ENCODE assay signal across 24 cellular contexts in genomic region chrX:108025954-108026616, GRCh38. TPM values are rescaled to one million over a fixed set of nuclear protein-coding genes. Genes with fewer than 3 reads are reported as not detected.
DNase-seq lines count a peak whose midpoint lies in the region; ATAC-seq and TF ChIP-seq lines count a peak whose summit lies in the region.
"Had no signal": no experiment of that assay in that cellular context is flagged by ENCODE, and none has a peak within 500 bp of the region (broad histone marks: within the 10 kb centered on the region; RNA-seq: fewer than 3 reads in every experiment).

No MANE protein-coding gene starts in this region.

- H3K4me3 ChIP-seq in mucosa of rectum (ENCODE audit: low read length in 2 of 2): no peak overlapping the region
- no peak overlapping the region for H3K4me3 ChIP-seq in breast epithelium
- H3K4me3 ChIP-seq: coronary artery, heart right ventricle, PC-9, spleen, vagina had no signal

- H3K9me3 ChIP-seq in mucosa of rectum (ENCODE audit: control insufficient read depth in 2 of 2, low read length in 2 of 2): no peaks in the 10 kb centered on the region
- no peaks in the 10 kb centered on the region for H3K9me3 ChIP-seq in breast epithelium
- H3K9me3 ChIP-seq: BE2C, heart right ventricle, neutrophil, spleen, vagina had no signal

- no peak for TF ChIP-seq POLR2A in breast epithelium (IDR thresholded peaks at IDR 0.05)

- H3K9me3 Mint-ChIP-seq in activated CD4-positive, alpha-beta T cell treated with anti-CD3 and anti-CD28 coated beads for 36 hours (ENCODE audit: low read depth): no peaks in the 10 kb centered on the region
- H3K9me3 Mint-ChIP-seq in activated CD4-positive, alpha-beta T cell treated with anti-CD3 and anti-CD28 coated beads, Interleukin-2, amount 10 ng/mL, durations not matched to agents 7 days and 5 days: peaks cover 3% of the 10 kb centered on the region
- H3K9me3 Mint-ChIP-seq in IgD-negative memory B cell: no peaks in the 10 kb centered on the region
- no peaks in the 10 kb centered on the region for H3K9me3 Mint-ChIP-seq in central memory CD8-positive, alpha-beta T cell
- H3K9me3 Mint-ChIP-seq: activated CD4-positive, alpha-beta T cell treated with anti-CD3 and anti-CD28 coated beads, Interleukin-2, amount 10 ng/mL, durations not matched to agents 24 days and 14 days; T-cell had no signal

- no peak overlapping the region for H3K27ac Mint-ChIP-seq in activated CD4-positive, alpha-beta T cell treated with anti-CD3 and anti-CD28 coated beads for 36 hours
- no peak overlapping the region for H3K27ac Mint-ChIP-seq in activated CD4-positive, alpha-beta T cell treated with anti-CD3 and anti-CD28 coated beads, Interleukin-2, amount 10 ng/mL, durations not matched to agents 7 days and 5 days
- H3K27ac Mint-ChIP-seq in IgD-negative memory B cell: peak overlapping the region in 2 of 3 donors; percentile 16 to 21
- no peak overlapping the region for H3K27ac Mint-ChIP-seq in central memory CD8-positive, alpha-beta T cell (ENCODE audit: low read depth)
- H3K27ac Mint-ChIP-seq: activated CD4-positive, alpha-beta T cell treated with anti-CD3 and anti-CD28 coated beads, Interleukin-2, amount 10 ng/mL, durations not matched to agents 24 days and 14 days had no signal

- no peak for TF ChIP-seq CTCF in breast epithelium (IDR thresholded peaks at IDR 0.05)

- H3K27ac ChIP-seq in mucosa of rectum (ENCODE audit: low read depth in 2 of 2, low read length in 2 of 2): peak overlapping the region; percentile 29 to 41
- H3K27ac ChIP-seq in breast epithelium: no peak overlapping the region
- H3K27ac ChIP-seq: coronary artery, heart right ventricle, neutrophil, PC-9, spleen, vagina had no signal

- POLR2A ChIA-PET in activated CD4-positive, alpha-beta T cell treated with anti-CD3 and anti-CD28 coated beads for 36 hours (lab: Charles Lee): no interaction called here
- POLR2A ChIA-PET in activated CD4-positive, alpha-beta T cell treated with anti-CD3 and anti-CD28 coated beads, Interleukin-2, amount 10 ng/mL, durations not matched to agents 7 days and 5 days (lab: Charles Lee): no interaction called here

- CTCF ChIA-PET in activated CD4-positive, alpha-beta T cell treated with anti-CD3 and anti-CD28 coated beads for 36 hours (lab: Charles Lee): no interaction called here
- CTCF ChIA-PET in activated CD4-positive, alpha-beta T cell treated with anti-CD3 and anti-CD28 coated beads, Interleukin-2, amount 10 ng/mL, durations not matched to agents 7 days and 5 days (lab: Charles Lee): no interaction called here

- DNase-seq in activated CD4-positive, alpha-beta T cell treated with anti-CD3 and anti-CD28 coated beads for 36 hours: no peak
- no peak for DNase-seq in activated CD4-positive, alpha-beta T cell treated with anti-CD3 and anti-CD28 coated beads, Interleukin-2, amount 10 ng/mL, durations not matched to agents 7 days and 5 days
- no peak for DNase-seq in central memory CD8-positive, alpha-beta T cell (ENCODE audit: low spot score in 2 of 2)
- DNase-seq in breast epithelium (ENCODE audit: low spot score in 2 of 2) (no peak), DMS79 treated with DMSO at 0.1 percent for 48 hours (lab: John Stamatoyannopoulos, UW) (no peak)
- DNase-seq in activated CD4-positive, alpha-beta T cell treated with anti-CD3 and anti-CD28 coated beads, Interleukin-2, amount 50 U/mL, for 48 hours: no peak
- DNase-seq: activated CD4-positive, alpha-beta T cell treated with anti-CD3 and anti-CD28 coated beads, Interleukin-2, amount 10 ng/mL, durations not matched to agents 24 days and 14 days; BE2C; heart right ventricle; NCI-H1694; PC-9; SIG-M5; spleen had no signal

- intact Hi-C loops in activated CD4-positive, alpha-beta T cell treated with anti-CD3 and anti-CD28 coated beads for 36 hours (cut with DNase I, micrococcal nuclease): no loop called here
- intact Hi-C loops in breast epithelium (cut with DNase I; ENCODE audit: low total_unique reads): no loop called here

- no peaks in the 10 kb centered on the region for H3K36me3 Mint-ChIP-seq in activated CD4-positive, alpha-beta T cell treated with anti-CD3 and anti-CD28 coated beads for 36 hours (ENCODE audit: low read depth)
- H3K36me3 Mint-ChIP-seq in activated CD4-positive, alpha-beta T cell treated with anti-CD3 and anti-CD28 coated beads, Interleukin-2, amount 10 ng/mL, durations not matched to agents 7 days and 5 days (ENCODE audit: low read depth): no peaks in the 10 kb centered on the region
- H3K36me3 Mint-ChIP-seq in IgD-negative memory B cell: peaks cover 2% of the 10 kb centered on the region
- peaks cover under 1% of the 10 kb centered on the region for H3K36me3 Mint-ChIP-seq in central memory CD8-positive, alpha-beta T cell (ENCODE audit: insufficient read depth)

- no peak overlapping the region for H3K9ac ChIP-seq in mucosa of rectum (ENCODE audit: low read depth in 1 of 2, low read length in 2 of 2)

- no peaks in the 10 kb centered on the region for H3K36me3 ChIP-seq in mucosa of rectum (ENCODE audit: control insufficient read depth in 2 of 2, insufficient read depth in 2 of 2, low read length in 2 of 2)
- H3K36me3 ChIP-seq in breast epithelium: no peaks in the 10 kb centered on the region
- H3K36me3 ChIP-seq: BE2C, heart right ventricle, neutrophil, spleen, vagina had no signal

- H3K4me1 Mint-ChIP-seq in activated CD4-positive, alpha-beta T cell treated with anti-CD3 and anti-CD28 coated beads for 36 hours: peaks cover 70% of the 10 kb centered on the region
- H3K4me1 Mint-ChIP-seq in activated CD4-positive, alpha-beta T cell treated with anti-CD3 and anti-CD28 coated beads, Interleukin-2, amount 10 ng/mL, durations not matched to agents 7 days and 5 days: peaks cover 26% of the 10 kb centered on the region
- peaks cover 12 to 29% (median 27%) of the 10 kb centered on the region in 3 donors for H3K4me1 Mint-ChIP-seq in IgD-negative memory B cell
- peaks cover 27% of the 10 kb centered on the region for H3K4me1 Mint-ChIP-seq in central memory CD8-positive, alpha-beta T cell

- ATAC-seq in activated CD4-positive, alpha-beta T cell treated with anti-CD3 and anti-CD28 coated beads for 36 hours: peak; percentile 17
- ATAC-seq in central memory CD8-positive, alpha-beta T cell (replicated peaks; ENCODE audit: extremely low read depth, poor library complexity, severe bottlenecking): peak; percentile 68
- ATAC-seq: heart right ventricle had no signal

- H3K4me1 ChIP-seq in mucosa of rectum (ENCODE audit: control insufficient read depth in 2 of 2, insufficient read depth in 2 of 2, low read length in 2 of 2) (peaks cover 0 to 2% of the 10 kb centered on the region in 2 donors), breast epithelium (no peaks in the 10 kb centered on the region)
- H3K4me1 ChIP-seq: BE2C, heart right ventricle, spleen, vagina had no signal

- H3K4me3 Mint-ChIP-seq in activated CD4-positive, alpha-beta T cell treated with anti-CD3 and anti-CD28 coated beads for 36 hours: no peak overlapping the region
- no peak overlapping the region for H3K4me3 Mint-ChIP-seq in activated CD4-positive, alpha-beta T cell treated with anti-CD3 and anti-CD28 coated beads, Interleukin-2, amount 10 ng/mL, durations not matched to agents 7 days and 5 days
- peak overlapping the region in 1 of 4 donors; percentile 34 for H3K4me3 Mint-ChIP-seq in IgD-negative memory B cell
- H3K4me3 Mint-ChIP-seq in central memory CD8-positive, alpha-beta T cell: no peak overlapping the region
- H3K4me3 Mint-ChIP-seq: activated CD4-positive, alpha-beta T cell treated with anti-CD3 and anti-CD28 coated beads, Interleukin-2, amount 10 ng/mL, durations not matched to agents 24 days and 14 days had no signal

- no peaks in the 10 kb centered on the region for H3K27me3 Mint-ChIP-seq in activated CD4-positive, alpha-beta T cell treated with anti-CD3 and anti-CD28 coated beads for 36 hours
- peaks cover 4% of the 10 kb centered on the region for H3K27me3 Mint-ChIP-seq in activated CD4-positive, alpha-beta T cell treated with anti-CD3 and anti-CD28 coated beads, Interleukin-2, amount 10 ng/mL, durations not matched to agents 7 days and 5 days
- no peaks in the 10 kb centered on the region for H3K27me3 Mint-ChIP-seq in IgD-negative memory B cell
- no peaks in the 10 kb centered on the region for H3K27me3 Mint-ChIP-seq in central memory CD8-positive, alpha-beta T cell
- H3K27me3 Mint-ChIP-seq: activated CD4-positive, alpha-beta T cell treated with anti-CD3 and anti-CD28 coated beads, Interleukin-2, amount 10 ng/mL, durations not matched to agents 24 days and 14 days had no signal

- H3K27me3 ChIP-seq in mucosa of rectum (ENCODE audit: control insufficient read depth in 2 of 2, insufficient read depth in 2 of 2, low read length in 2 of 2): peaks cover 2 to 3% of the 10 kb centered on the region in 2 donors
- H3K27me3 ChIP-seq in breast epithelium: peaks cover 0 to 43% of the 10 kb centered on the region in 2 donors
- H3K27me3 ChIP-seq: BE2C, neutrophil, vagina had no signal

RNA-seq across cellular contexts. Expression of gene VSIG1, which starts 18.8 kb away (rescaled TPM):
- 1 to 10 TPM in 1 of 2 experiments, under 1 TPM in 1; 0.75 to 2.1 TPM for total RNA-seq in activated CD4-positive, alpha-beta T cell treated with anti-CD3 and anti-CD28 coated beads for 36 hours
- total RNA-seq in activated CD4-positive, alpha-beta T cell treated with anti-CD3 and anti-CD28 coated beads, Interleukin-2, amount 10 ng/mL, durations not matched to agents 7 days and 5 days: 10 to 100 TPM in 1 of 2 experiments, 1 to 10 TPM in 1; 9.9 to 13.4 TPM
- polyA plus RNA-seq in IgD-negative memory B cell: 7.7 TPM
- total RNA-seq in breast epithelium: not detected
- total RNA-seq: G401, liver, PC-9 had no signal
- polyA plus RNA-seq: liver had no signal

RNA-seq across cellular contexts. Expression of gene TEX13B, which starts 43.9 kb away (rescaled TPM):
- not detected for total RNA-seq in activated CD4-positive, alpha-beta T cell treated with anti-CD3 and anti-CD28 coated beads for 36 hours
- not detected for total RNA-seq in activated CD4-positive, alpha-beta T cell treated with anti-CD3 and anti-CD28 coated beads, Interleukin-2, amount 10 ng/mL, durations not matched to agents 7 days and 5 days
- not detected for polyA plus RNA-seq in IgD-negative memory B cell
- total RNA-seq in breast epithelium: not detected
- total RNA-seq: activated CD4-positive, alpha-beta T cell treated with anti-CD3 and anti-CD28 coated beads, Interleukin-2, amount 10 ng/mL, durations not matched to agents 24 days and 14 days; G401; heart right ventricle; liver; MCF 10A; mucosa of gallbladder; PC-9; spleen; T-cell; temporal lobe; vagina had no signal
- polyA plus RNA-seq: heart right ventricle, liver, spleen had no signal

Comparison
In these comparisons a context has a peak if more than half of its experiments do, and no peak if none do; other contexts are left out.
1. H3K27ac Mint-ChIP-seq: peak in IgD-negative memory B cell (2 of 3); none in activated CD4-positive, alpha-beta T cell treated with anti-CD3 and anti-CD28 coated beads for 36 hours (single experiment), activated CD4-positive, alpha-beta T cell treated with anti-CD3 and anti-CD28 coated beads, Interleukin-2, amount 10 ng/mL, durations not matched to agents 7 days and 5 days (single experiment) and central memory CD8-positive, alpha-beta T cell (single experiment).
2. H3K27ac ChIP-seq: peak in mucosa of rectum (2 of 2); none in breast epithelium (0 of 2).